Comparison of ENCODE assay signal across 14 cellular contexts in genomic region chr13:98270819-98271218, GRCh38.
DNase-seq lines count a peak whose midpoint lies in the region; ATAC-seq and TF ChIP-seq lines count a peak whose summit lies in the region.
"Had no signal": no experiment of that assay in that cellular context is flagged by ENCODE, and none has a peak within 500 bp of the region (broad histone marks: within the 10 kb centered on the region; RNA-seq: fewer than 3 reads in every experiment).

No MANE protein-coding gene starts in this region.

- H3K18ac ChIP-seq in IMR-90 (ENCODE audit: low read depth, low read length) (no peak overlapping the region), mesenchymal stem cell (ENCODE audit: low read depth in 1 of 2, low read length in 2 of 2) (peak overlapping the region in 1 of 2 experiments; percentile 57)

- no peak overlapping the region for H3K56ac ChIP-seq in IMR-90 (ENCODE audit: extremely low read depth, insufficient read depth, low read length)

- H4K5ac ChIP-seq in IMR-90 (ENCODE audit: low read depth, low read length): no peak overlapping the region

- dilution Hi-C loops in IMR-90 (cut with HindIII; ENCODE audit: low sequenced_read_pairs, unreplicated experiment): no loop called here

- H2AK5ac ChIP-seq in IMR-90 (ENCODE audit: low read depth, low read length) (no peak overlapping the region; the same call in 1 of the 2 replicates), mesenchymal stem cell (ENCODE audit: low read length, severe bottlenecking) (no peak overlapping the region)

- H2BK20ac ChIP-seq in IMR-90 (ENCODE audit: low read depth, low read length): no peak overlapping the region; the same call in 1 of the 2 replicates

- WGBS in IMR-90 (ENCODE audit: extremely low coverage in 2 of 2, insufficient read length in 1 of 2), 2 experiments: 80% methylated on average over 6 of the region's 9 CpGs; no CpG with 5 or more reads in 1 of the 2 experiments
- WGBS in mesenchymal stem cell: 93% methylated on average over 9 of the region's 9 CpGs

- H3K23ac ChIP-seq in IMR-90 (ENCODE audit: low read depth, low read length) (no peak overlapping the region), mesenchymal stem cell (ENCODE audit: low read length in 2 of 2) (no peak overlapping the region)

- no peak overlapping the region for H2BK5ac ChIP-seq in IMR-90 (ENCODE audit: low read depth, low read length, poor library complexity, severe bottlenecking)
- H2BK5ac ChIP-seq in mesenchymal stem cell (ENCODE audit: low read depth, low read length, poor library complexity, severe bottlenecking): no peak overlapping the region

- no peak overlapping the region for H2AFZ ChIP-seq in IMR-90 (replicated peaks; ENCODE audit: low read length, poor library complexity)
- no peak overlapping the region for H2AFZ ChIP-seq in mesenchymal stem cell (ENCODE audit: low read depth, low read length)
- H2AFZ ChIP-seq: GM23248 had no signal

- ATAC-seq in IMR-90 (ENCODE audit: low read depth): no peak
- ATAC-seq in WTC11: no peak
- no peak for ATAC-seq in HG03095 (IDR thresholded peaks at IDR 0.05; ENCODE audit: unreplicated experiment)
- no peak for ATAC-seq in stimulated activated memory B cell treated with anti-CD40 and anti-IgM and Interleukin-4, amounts not matched to agents 10 μg/mL and 1 μg/mL and 100 μg/mL, for 72 hours
- ATAC-seq: GM12878 had no signal

- H3K9ac ChIP-seq in IMR-90 (ENCODE audit: low read depth, low read length): no peak overlapping the region
- H3K9ac ChIP-seq in mesenchymal stem cell (ENCODE audit: low read length): no peak overlapping the region
- H3K9ac ChIP-seq: GM23248 had no signal

- H2BK120ac ChIP-seq in IMR-90 (ENCODE audit: low read depth, low read length) (no peak overlapping the region), mesenchymal stem cell (ENCODE audit: low read depth, low read length) (no peak overlapping the region)

- intact Hi-C loops in IMR-90 (cut with micrococcal nuclease): no loop called here

- no peak for TF ChIP-seq POLR2A in IMR-90 (IDR thresholded peaks at IDR 0.05; ENCODE audit: low read depth, low read length)

- H3K9me3 ChIP-seq in IMR-90 (ENCODE audit: control insufficient read depth, insufficient read depth, low read length) (no peaks in the 10 kb centered on the region), mesenchymal stem cell (ENCODE audit: control insufficient read depth, low read length) (no peaks in the 10 kb centered on the region)

- TF ChIP-seq CTCF in IMR-90 (conservative IDR thresholded peaks at IDR 0.05; ENCODE audit: low read depth, low read length) (no peak), WTC11 (IDR thresholded peaks at IDR 0.05) (no peak), osteocyte (IDR thresholded peaks at IDR 0.05) (no peak)

- no peak overlapping the region for H2BK12ac ChIP-seq in mesenchymal stem cell (ENCODE audit: low read length in 2 of 2)

- no peak overlapping the region for H4K91ac ChIP-seq in IMR-90 (ENCODE audit: insufficient read depth, low read depth, low read length)
- H4K91ac ChIP-seq in mesenchymal stem cell (ENCODE audit: low read length): no peak overlapping the region

- H4K8ac ChIP-seq in IMR-90 (ENCODE audit: low read depth in 2 of 2, low read length in 2 of 2): no peak overlapping the region
- H4K8ac ChIP-seq in mesenchymal stem cell (ENCODE audit: low read length): no peak overlapping the region

- no peak overlapping the region for H3K4ac ChIP-seq in IMR-90 (ENCODE audit: low read depth, low read length)
- no peak overlapping the region for H3K4ac ChIP-seq in mesenchymal stem cell (ENCODE audit: low read depth in 1 of 2, low read length in 2 of 2)

- no peak overlapping the region for H3K4me3 ChIP-seq in IMR-90 (ENCODE audit: insufficient read depth, low read depth, low read length)
- H3K4me3 ChIP-seq in mesenchymal stem cell (ENCODE audit: insufficient read depth in 1 of 2, low read depth in 1 of 2, low read length in 2 of 2): no peak overlapping the region
- H3K4me3 ChIP-seq: GM12878, GM23248 had no signal

- H3K4me1 ChIP-seq in IMR-90 (ENCODE audit: control insufficient read depth, insufficient read depth, low read length) (peaks cover 35% of the 10 kb centered on the region), mesenchymal stem cell (ENCODE audit: control insufficient read depth, insufficient read depth, low read depth, low read length) (peaks cover 19% of the 10 kb centered on the region)

- H3K14ac ChIP-seq in IMR-90 (replicated peaks; ENCODE audit: low read depth, low read length): no peak overlapping the region; the same call in 1 of the 2 replicates
- no peak overlapping the region for H3K14ac ChIP-seq in mesenchymal stem cell (ENCODE audit: low read length in 2 of 2)

- H3K4me1 Mint-ChIP-seq in WTC11 (peaks cover 41% of the 10 kb centered on the region), osteocyte (ENCODE audit: unreplicated experiment) (peaks cover 82% of the 10 kb centered on the region)
- H3K4me1 Mint-ChIP-seq in stimulated activated memory B cell treated with anti-CD40 and anti-IgM and Interleukin-4, amounts not matched to agents 10 μg/mL and 1 μg/mL and 100 μg/mL, for 72 hours: no peaks in the 10 kb centered on the region
- H3K4me1 Mint-ChIP-seq: B cell had no signal

- no peak overlapping the region for H3K27ac ChIP-seq in IMR-90 (ENCODE audit: insufficient read depth, low read length)
- no peak overlapping the region for H3K27ac ChIP-seq in mesenchymal stem cell (ENCODE audit: low read length, poor library complexity, severe bottlenecking)
- H3K27ac ChIP-seq: GM23248 had no signal

- no peak overlapping the region for H3K4me2 ChIP-seq in IMR-90 (ENCODE audit: low read depth, low read length)
- no peak overlapping the region for H3K4me2 ChIP-seq in mesenchymal stem cell (ENCODE audit: low read length, poor library complexity, severe bottlenecking)

- H3K36me3 ChIP-seq in IMR-90 (ENCODE audit: control insufficient read depth, insufficient read depth, low read length): peaks cover 3% of the 10 kb centered on the region; the same call in 1 of the 2 replicates
- no peaks in the 10 kb centered on the region for H3K36me3 ChIP-seq in mesenchymal stem cell (ENCODE audit: control insufficient read depth in 1 of 2, insufficient read depth in 2 of 2, low read depth in 1 of 2, low read length in 2 of 2)

- H3K79me1 ChIP-seq in IMR-90 (ENCODE audit: low read depth in 1 of 2, low read length in 2 of 2) (peaks cover 42 to 90% of the 10 kb centered on the region in 2 experiments), mesenchymal stem cell (replicated peaks; ENCODE audit: low read length, poor library complexity, severe bottlenecking) (peaks cover 17% of the 10 kb centered on the region)

- in situ Hi-C loops in IMR-90 (cut with MboI; ENCODE audit: low sequenced_read_pairs): no loop called here

- no peak overlapping the region for H3K4me3 Mint-ChIP-seq in WTC11
- no peak overlapping the region for H3K4me3 Mint-ChIP-seq in osteocyte (ENCODE audit: unreplicated experiment)
- H3K4me3 Mint-ChIP-seq in stimulated activated memory B cell treated with anti-CD40 and anti-IgM and Interleukin-4, amounts not matched to agents 10 μg/mL and 1 μg/mL and 100 μg/mL, for 72 hours: no peak overlapping the region
- H3K4me3 Mint-ChIP-seq: B cell; CD4-positive, alpha-beta T cell had no signal

- H3K27ac Mint-ChIP-seq in WTC11: 0 out of 2 replicates have a peak overlapping the region, but pooled peaks have one; percentile 71
- H3K27ac Mint-ChIP-seq in osteocyte (ENCODE audit: unreplicated experiment): peak overlapping the region; percentile 69
- H3K27ac Mint-ChIP-seq in stimulated activated memory B cell treated with anti-CD40 and anti-IgM and Interleukin-4, amounts not matched to agents 10 μg/mL and 1 μg/mL and 100 μg/mL, for 72 hours: no peak overlapping the region
- H3K27ac Mint-ChIP-seq: B cell; CD4-positive, alpha-beta T cell had no signal

- CTCF ChIA-PET in IMR-90 (lab: Yijun Ruan, JAX) (no interaction called here), WTC11 (lab: Charles Lee) (no interaction called here)

- H4K20me1 ChIP-seq in IMR-90 (ENCODE audit: insufficient read depth, low read length): peaks cover 31% of the 10 kb centered on the region

- peak; percentile 17 for DNase-seq in IMR-90
- no peak for DNase-seq in WTC11 (ENCODE audit: low spot score)
- DNase-seq in mesenchymal stem cell: peak; percentile 34
- DNase-seq in osteocyte (ENCODE audit: extremely low spot score, unreplicated experiment): no peak
- no peak for DNase-seq in activated T-cell treated with anti-CD3 and anti-CD28 coated beads for 4 hours
- DNase-seq in HuH-7.5 (ENCODE audit: low spot score): no peak
- DNase-seq: C1 segment of cervical spinal cord; CD4-positive, alpha-beta T cell; DMS79; GM23248 had no signal

- peaks cover 28% of the 10 kb centered on the region for H3K9me1 ChIP-seq in IMR-90 (ENCODE audit: insufficient read depth, low read length)

- POLR2A ChIA-PET in IMR-90 (lab: Charles Lee; ENCODE audit: unreplicated experiment): interaction anchor here (0.7 kb wide), 1 partner anchor 29 kb away, joined by 3 read pairs; no protein-coding TSS in a partner anchor
- POLR2A ChIA-PET in WTC11 (lab: Charles Lee): no interaction called here

- no peaks in the 10 kb centered on the region; the same call in 1 of the 2 replicates for H3K36me3 Mint-ChIP-seq in WTC11
- H3K36me3 Mint-ChIP-seq in osteocyte (ENCODE audit: unreplicated experiment): peaks cover 6% of the 10 kb centered on the region
- no peaks in the 10 kb centered on the region for H3K36me3 Mint-ChIP-seq in stimulated activated memory B cell treated with anti-CD40 and anti-IgM and Interleukin-4, amounts not matched to agents 10 μg/mL and 1 μg/mL and 100 μg/mL, for 72 hours

- H3K27me3 Mint-ChIP-seq in WTC11 (ENCODE audit: low read depth) (no peaks in the 10 kb centered on the region), osteocyte (ENCODE audit: unreplicated experiment) (no peaks in the 10 kb centered on the region)
- no peaks in the 10 kb centered on the region for H3K27me3 Mint-ChIP-seq in stimulated activated memory B cell treated with anti-CD40 and anti-IgM and Interleukin-4, amounts not matched to agents 10 μg/mL and 1 μg/mL and 100 μg/mL, for 72 hours
- H3K27me3 Mint-ChIP-seq: CD4-positive, alpha-beta T cell had no signal

- H3K9me3 Mint-ChIP-seq in WTC11 (no peaks in the 10 kb centered on the region), osteocyte (ENCODE audit: unreplicated experiment) (no peaks in the 10 kb centered on the region)
- H3K9me3 Mint-ChIP-seq in stimulated activated memory B cell treated with anti-CD40 and anti-IgM and Interleukin-4, amounts not matched to agents 10 μg/mL and 1 μg/mL and 100 μg/mL, for 72 hours: no peaks in the 10 kb centered on the region
- H3K9me3 Mint-ChIP-seq: CD4-positive, alpha-beta T cell had no signal

- H2BK15ac ChIP-seq in IMR-90 (ENCODE audit: low read depth, low read length) (no peak overlapping the region), mesenchymal stem cell (ENCODE audit: low read depth, poor library complexity, severe bottlenecking) (no peak overlapping the region)

- no TSS peak for BruUV-seq in IMR-90 (replicated peaks; lab: Mats Ljungman, UMichigan)

- H3K27me3 ChIP-seq in IMR-90 (ENCODE audit: control insufficient read depth, insufficient read depth, low read length) (no peaks in the 10 kb centered on the region), mesenchymal stem cell (ENCODE audit: control insufficient read depth in 1 of 2, insufficient read depth in 1 of 2, low read length in 2 of 2) (no peaks in the 10 kb centered on the region)

- no peak overlapping the region for H2AK9ac ChIP-seq in IMR-90 (replicated peaks; ENCODE audit: low read depth, low read length, poor library complexity)

- no peak for TF ChIP-seq RAD21 in IMR-90 (IDR thresholded peaks at IDR 0.05; ENCODE audit: low read length)

Comparison
In these comparisons a context has a peak if more than half of its experiments do, and no peak if none do; other contexts are left out.
1. DNase-seq: peak in IMR-90 (single experiment) and mesenchymal stem cell (single experiment); none in WTC11 (single experiment), osteocyte (single experiment), activated T-cell treated with anti-CD3 and anti-CD28 coated beads for 4 hours (single experiment) and HuH-7.5 (single experiment).